In the genomic region with DNA sequence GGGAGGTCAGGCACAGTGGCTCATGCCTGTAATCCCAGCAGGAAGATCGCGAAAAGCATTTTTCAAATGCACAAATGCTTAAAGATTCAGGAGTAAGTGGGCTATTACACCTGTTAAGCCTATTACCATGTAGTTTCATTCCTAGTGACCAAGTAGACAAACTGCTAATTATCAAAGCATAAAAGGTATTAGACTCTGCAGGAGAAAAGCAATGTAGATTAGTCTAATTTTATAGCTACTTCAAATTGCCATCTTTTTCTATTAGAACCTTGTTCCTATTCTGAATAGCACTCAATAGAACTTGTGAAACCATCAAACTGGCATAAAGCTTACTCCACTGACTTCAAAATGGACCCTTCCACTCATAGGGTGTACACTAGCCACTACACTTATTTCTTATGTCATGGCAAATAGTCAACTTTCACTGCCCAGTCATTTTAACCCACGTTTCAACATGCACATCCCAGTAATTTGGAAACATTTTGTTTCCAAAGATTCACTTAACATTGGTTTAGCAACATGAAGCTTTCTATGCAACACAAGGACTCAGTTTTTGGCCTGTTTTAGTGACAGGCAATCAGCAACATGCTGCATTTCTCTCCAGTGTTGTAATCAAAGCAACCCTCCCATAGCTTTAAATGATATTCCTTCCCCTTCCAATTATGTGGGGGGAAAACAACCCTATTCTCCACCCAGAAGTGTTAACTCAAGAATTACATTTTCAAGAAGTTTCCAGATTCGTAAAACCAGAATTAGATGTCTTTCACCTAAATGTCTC, we compare ENCODE assay signal across 8 cellular contexts. TPM values are rescaled to one million over a fixed set of nuclear protein-coding genes. Genes with fewer than 3 reads are reported as not detected.
DNase-seq lines count a peak whose midpoint lies in the region; ATAC-seq and TF ChIP-seq lines count a peak whose summit lies in the region.

No MANE protein-coding gene starts in this region.

- H3K27ac ChIP-seq in HCT116 (ENCODE audit: low read depth, low read length) (peak overlapping the region; percentile 50), left lung (peak overlapping the region; percentile 26 to 37)

- peak overlapping the region; percentile 27 for H3K9ac ChIP-seq in HCT116 (ENCODE audit: low read length)

- no peaks in the 10 kb centered on the region for H3K27me3 ChIP-seq in HCT116 (ENCODE audit: insufficient read depth, low read length)
- H3K27me3 ChIP-seq in left lung = no peaks in the 10 kb centered on the region

- POLR2A ChIA-PET in HCT116 (lab: Charles Lee) = interaction anchor here (0.7 to 5.2 kb wide), 8 partner anchors 8 to 135 kb away, joined by 3 to 32 read pairs (median 6); partner anchors contain the start of gene SLC17A5

- ATAC-seq in HCT116 (no peak), left lung (no peak), omental fat pad (ENCODE audit: low FRiP score) (no peak), GM21423 (IDR thresholded peaks at IDR 0.05; ENCODE audit: unreplicated experiment) (no peak)

- no peaks in the 10 kb centered on the region for H3K9me3 Mint-ChIP-seq in activated naive CD8-positive, alpha-beta T cell (ENCODE audit: low read depth)

- DNase-seq in ACHN (peak; percentile 21), HCT116 (ENCODE audit: low read depth, low spot score) (no peak), left lung (no peak), omental fat pad (ENCODE audit: low spot score) (no peak), GM19240 (ENCODE audit: insufficient read length, low spot score) (no peak), T1000 (lab: John Stamatoyannopoulos, UW) (no peak)

- intact Hi-C loops in HCT116 (cut with micrococcal nuclease) = no loop called here
- intact Hi-C loops in left lung (cut with DNase I) = loop anchor here in 1 of 2 donors (10.0 kb wide), 1 partner anchor 98 kb away; no protein-coding TSS in a partner anchor

- no peak for TF ChIP-seq CTCF in HCT116 (IDR thresholded peaks at IDR 0.05 in 2 of 3, conservative IDR thresholded peaks at IDR 0.05 in 1 of 3; ENCODE audit: borderline replicate concordance in 1 of 3, insufficient read depth in 1 of 3, low read depth in 2 of 3, low read length in 2 of 3)
- TF ChIP-seq CTCF in left lung (IDR thresholded peaks at IDR 0.05) = no peak
- TF ChIP-seq CTCF in omental fat pad (IDR thresholded peaks at IDR 0.05) = no peak

- CTCF ChIA-PET in HCT116 (lab: Charles Lee) = no interaction called here

- peak overlapping the region; percentile 96 for H3K4me3 Mint-ChIP-seq in activated naive CD8-positive, alpha-beta T cell

- peaks cover 36% of the 10 kb centered on the region for H3K79me2 ChIP-seq in HCT116 (ENCODE audit: insufficient read depth, low read length)

- no peaks in the 10 kb centered on the region for H3K27me3 Mint-ChIP-seq in activated naive CD8-positive, alpha-beta T cell

- BruUV-seq in HCT116 (replicated peaks; lab: Mats Ljungman, UMichigan) = no TSS peak

- H3K4me1 ChIP-seq in HCT116 (ENCODE audit: control insufficient read depth in 1 of 2, insufficient read depth in 2 of 2, low read length in 2 of 2) (peaks cover 6 to 49% of the 10 kb centered on the region in 2 experiments; a peak in 3 of 4 replicates), left lung (peaks cover 14 to 44% of the 10 kb centered on the region in 2 donors)

- H3K27ac Mint-ChIP-seq in activated naive CD8-positive, alpha-beta T cell = peak overlapping the region; percentile 97

- no peak for TF ChIP-seq POLR2A in HCT116 (IDR thresholded peaks at IDR 0.05; ENCODE audit: borderline replicate concordance, extremely low read depth, insufficient read depth, insufficient read length)

- TF ChIP-seq RAD21 in HCT116 (IDR thresholded peaks at IDR 0.05; ENCODE audit: low read depth) = no peak

- H3K36me3 Mint-ChIP-seq in activated naive CD8-positive, alpha-beta T cell = peaks cover 29% of the 10 kb centered on the region

- peaks cover 16 to 40% of the 10 kb centered on the region in 2 experiments for H3K36me3 ChIP-seq in HCT116 (ENCODE audit: control insufficient read depth in 1 of 2, insufficient read depth in 2 of 2, low read length in 2 of 2)
- H3K36me3 ChIP-seq in left lung = peaks cover 0 to 59% of the 10 kb centered on the region in 2 donors

- H3K4me1 Mint-ChIP-seq in activated naive CD8-positive, alpha-beta T cell (ENCODE audit: low read depth) = peaks cover 24% of the 10 kb centered on the region

- H4K20me1 ChIP-seq in HCT116 (ENCODE audit: insufficient read depth) = peaks cover 19% of the 10 kb centered on the region; the same call in 1 of the 2 replicates

- no peaks in the 10 kb centered on the region for H3K9me2 ChIP-seq in HCT116 (ENCODE audit: insufficient read depth)

- RAD21 ChIA-PET in HCT116 (lab: Charles Lee; ENCODE audit: low non-redundant PET in 1 of 2, low total read pairs in 2 of 2, uncharacterized antibody in 2 of 2, unreplicated experiment in 2 of 2) = no interaction called here

- H3K4me2 ChIP-seq in HCT116 (ENCODE audit: low read length) = peak overlapping the region; percentile 18; the same call in 1 of the 2 replicates

- no peak overlapping the region for H2AFZ ChIP-seq in HCT116 (ENCODE audit: low read depth, low read length, poor library complexity, severe bottlenecking)

- in situ Hi-C loops in ACHN (cut with HindIII; ENCODE audit: low pct_ligation_motif_present, low pct_unique_long_range_greater_than_20kb, low sequenced_read_pairs) = no loop called here

- H3K9me3 ChIP-seq in HCT116 (ENCODE audit: control insufficient read depth in 1 of 2, insufficient read depth in 1 of 2, low read depth in 1 of 2, low read length in 2 of 2) (no peaks in the 10 kb centered on the region), left lung (no peaks in the 10 kb centered on the region)

- H3K4me3 ChIP-seq in HCT116 (replicated peaks in 1 of 2; ENCODE audit: low read depth in 1 of 2, low read length in 2 of 2) (no peak overlapping the region), left lung (peak overlapping the region in 1 of 2 donors; percentile 28)

TF ChIP-seq in HCT116, 20 proteins besides CTCF, POLR2A, EP300 and RAD21:
- TF ChIP-seq YY1 (IDR thresholded peaks at IDR 0.05; ENCODE audit: extremely low read depth, insufficient replicate concordance, low read depth, low read length) = no peak
- peak; percentile 73 for TF ChIP-seq POLR2AphosphoS5 (IDR thresholded peaks at IDR 0.05; ENCODE audit: low read depth, low read length)
TF ChIP-seq in HCT116: peak in this region for 1.

RNA-seq across cellular contexts. Expression of gene EEF1A1, which starts 3.9 kb away (rescaled TPM):
- total RNA-seq in HCT116 (2021; ENCODE audit: unreplicated experiment) (12,560 TPM), left lung (1,000 to 10,000 TPM; 7,825 to 9,246 TPM), omental fat pad (over 10,000 TPM in 3 of 4 donors, 1,000 to 10,000 TPM in 1; 9,027 to 13,209 (median 10,672) TPM)
- 13,732 and 15,309 TPM in 2 replicates for polyA plus RNA-seq in HCT116 (2012)

RNA-seq across cellular contexts. Expression of gene MTO1, which starts 55.4 kb away (rescaled TPM):
- 40.1 TPM for total RNA-seq in HCT116 (2021; ENCODE audit: unreplicated experiment)
- 27.3 and 30.4 TPM in 2 replicates for polyA plus RNA-seq in HCT116 (2012)
- total RNA-seq in left lung = 10 to 100 TPM; 18.9 to 27.3 TPM
- total RNA-seq in omental fat pad = 10 to 100 TPM; 17.7 to 24.7 (median 20.7) TPM
